9 cellular contexts compared by ENCODE assay signal in genomic region chr3:19931180-19931692, GRCh38. TPM values are rescaled to one million over a fixed set of nuclear protein-coding genes. Genes with fewer than 3 reads are reported as not detected.
DNase-seq lines count a peak whose midpoint lies in the region; ATAC-seq and TF ChIP-seq lines count a peak whose summit lies in the region.
"Had no signal": no experiment of that assay in that cellular context is flagged by ENCODE, and none has a peak within 500 bp of the region (broad histone marks: within the 10 kb centered on the region; RNA-seq: fewer than 3 reads in every experiment).

No MANE protein-coding gene starts in this region.

- CTCF ChIA-PET in PC-3 (lab: Charles Lee): no interaction called here
- CTCF ChIA-PET in CD4-positive, alpha-beta T cell (lab: Charles Lee): no interaction called here
- CTCF ChIA-PET in WTC11 (lab: Charles Lee): no interaction called here

- H3K9me3 ChIP-seq in PC-3 (ENCODE audit: low read length) (no peaks in the 10 kb centered on the region), neural progenitor cell (ENCODE audit: low read depth) (no peaks in the 10 kb centered on the region)
- no peaks in the 10 kb centered on the region for H3K9me3 ChIP-seq in CD4-positive, alpha-beta T cell (ENCODE audit: control insufficient read depth, low read length)
- H3K9me3 ChIP-seq: A549 had no signal

- H3K4me3 ChIP-seq in PC-3 (ENCODE audit: low read length): no peak overlapping the region
- H3K4me3 ChIP-seq in neural progenitor cell: no peak overlapping the region
- H3K4me3 ChIP-seq: A549 had no signal

- H3K9me3 Mint-ChIP-seq in neural progenitor cell: no peaks in the 10 kb centered on the region
- H3K9me3 Mint-ChIP-seq in CD4-positive, alpha-beta T cell: no peaks in the 10 kb centered on the region
- H3K9me3 Mint-ChIP-seq in WTC11: no peaks in the 10 kb centered on the region

- H3K27me3 Mint-ChIP-seq in neural progenitor cell (ENCODE audit: insufficient read depth, low read depth): peaks cover 4% of the 10 kb centered on the region
- peaks cover 20% of the 10 kb centered on the region for H3K27me3 Mint-ChIP-seq in CD4-positive, alpha-beta T cell
- H3K27me3 Mint-ChIP-seq in WTC11 (ENCODE audit: low read depth): no peaks in the 10 kb centered on the region; the same call in 1 of the 2 replicates

- no peaks in the 10 kb centered on the region for H3F3A ChIP-seq in PC-3 (ENCODE audit: low read length, unreplicated experiment)
- no peaks in the 10 kb centered on the region for H3F3A ChIP-seq in neural progenitor cell (ENCODE audit: low read depth)

- peaks cover 7% of the 10 kb centered on the region for H3K4me1 Mint-ChIP-seq in neural progenitor cell
- H3K4me1 Mint-ChIP-seq in CD4-positive, alpha-beta T cell (ENCODE audit: low read depth): no peaks in the 10 kb centered on the region
- H3K4me1 Mint-ChIP-seq in WTC11: peaks cover 17% of the 10 kb centered on the region

- no peak for TF ChIP-seq CTCF in PC-3 (conservative IDR thresholded peaks at IDR 0.05; ENCODE audit: low read depth, low read length)
- no peak for TF ChIP-seq CTCF in neural progenitor cell (IDR thresholded peaks at IDR 0.05)
- TF ChIP-seq CTCF in CD4-positive, alpha-beta T cell (IDR thresholded peaks at IDR 0.05): no peak
- no peak for TF ChIP-seq CTCF in WTC11 (IDR thresholded peaks at IDR 0.05)

- DNase-seq in activated CD4-positive, alpha-beta T cell treated with anti-CD3 and anti-CD28 coated beads for 48 hours: peak; percentile 58
- DNase-seq in activated CD4-positive, alpha-beta T cell treated with anti-CD3 and anti-CD28 coated beads for 1 hour: no peak
- DNase-seq in PC-3 (no peak), neural progenitor cell (ENCODE audit: low spot score) (no peak), G401 (ENCODE audit: low spot score) (no peak), WTC11 (ENCODE audit: low spot score) (no peak)
- no peak for DNase-seq in CD4-positive, alpha-beta T cell

- H3K4me2 ChIP-seq in PC-3 (ENCODE audit: low read length) (0 out of 2 replicates have a peak overlapping the region, but pooled peaks have one; percentile 35), neural progenitor cell (no peak overlapping the region)
- H3K4me2 ChIP-seq: A549 had no signal

- no peak overlapping the region for H3K9ac ChIP-seq in PC-3 (ENCODE audit: low read length)
- no peak overlapping the region for H3K9ac ChIP-seq in neural progenitor cell

- intact Hi-C loops in PC-3 (cut with micrococcal nuclease): no loop called here
- intact Hi-C loops in CD4-positive, alpha-beta T cell (cut with DNase I, micrococcal nuclease): no loop called here

- H3K27ac Mint-ChIP-seq in neural progenitor cell (no peak overlapping the region), WTC11 (no peak overlapping the region)
- no peak overlapping the region for H3K27ac Mint-ChIP-seq in CD4-positive, alpha-beta T cell

- no peaks in the 10 kb centered on the region for H3K36me3 Mint-ChIP-seq in neural progenitor cell
- no peaks in the 10 kb centered on the region for H3K36me3 Mint-ChIP-seq in CD4-positive, alpha-beta T cell (ENCODE audit: low read depth)
- H3K36me3 Mint-ChIP-seq in WTC11: no peaks in the 10 kb centered on the region

- POLR2A ChIA-PET in PC-3 (lab: Charles Lee; ENCODE audit: unreplicated experiment): no interaction called here
- POLR2A ChIA-PET in CD4-positive, alpha-beta T cell (lab: Charles Lee): no interaction called here
- POLR2A ChIA-PET in WTC11 (lab: Charles Lee): no interaction called here

- in situ Hi-C loops in G401 (cut with HindIII; ENCODE audit: low sequenced_read_pairs): no loop called here

- BruUV-seq in PC-3 (replicated peaks; lab: Mats Ljungman, UMichigan): no TSS peak

- H3K4me3 Mint-ChIP-seq in neural progenitor cell (no peak overlapping the region), WTC11 (no peak overlapping the region)
- H3K4me3 Mint-ChIP-seq in CD4-positive, alpha-beta T cell: no peak overlapping the region

- ATAC-seq in HG02798 (IDR thresholded peaks at IDR 0.05; ENCODE audit: poor library complexity, unreplicated experiment): peak; percentile 84
- ATAC-seq in PC-3: no peak
- no peak for ATAC-seq in CD4-positive, alpha-beta T cell (ENCODE audit: poor library complexity)
- no peak for ATAC-seq in WTC11

- H3K79me2 ChIP-seq in PC-3 (ENCODE audit: low read length): no peaks in the 10 kb centered on the region
- H3K79me2 ChIP-seq in neural progenitor cell (ENCODE audit: low read depth): no peaks in the 10 kb centered on the region

- H2AFZ ChIP-seq in PC-3 (ENCODE audit: low read length): peak overlapping the region; percentile 25; the same call in 1 of the 2 replicates
- H2AFZ ChIP-seq in neural progenitor cell (replicated peaks): peak overlapping the region; percentile 63

- H3K9me2 ChIP-seq in PC-3 (replicated peaks; ENCODE audit: low read length): no peaks in the 10 kb centered on the region

- H3K36me3 ChIP-seq in PC-3 (ENCODE audit: low read depth, low read length) (no peaks in the 10 kb centered on the region), neural progenitor cell (no peaks in the 10 kb centered on the region)

- H3K27ac ChIP-seq in PC-3 (ENCODE audit: low read length) (peak overlapping the region; percentile 65), neural progenitor cell (no peak overlapping the region)
- H3K27ac ChIP-seq in CD4-positive, alpha-beta T cell (ENCODE audit: low read depth, low read length): no peak overlapping the region

- H3K27me3 ChIP-seq in PC-3 (ENCODE audit: low read length) (no peaks in the 10 kb centered on the region), neural progenitor cell (no peaks in the 10 kb centered on the region)
- no peaks in the 10 kb centered on the region for H3K27me3 ChIP-seq in CD4-positive, alpha-beta T cell (ENCODE audit: control insufficient read depth, insufficient read depth, low read length)

- H4K20me1 ChIP-seq in PC-3 (ENCODE audit: low read length) (no peaks in the 10 kb centered on the region), neural progenitor cell (ENCODE audit: low read depth) (no peaks in the 10 kb centered on the region)

- peaks cover 17% of the 10 kb centered on the region for H3K4me1 ChIP-seq in PC-3 (ENCODE audit: insufficient read depth, low read length)
- H3K4me1 ChIP-seq in neural progenitor cell: peaks cover 6% of the 10 kb centered on the region

TF ChIP-seq in WTC11, 78 proteins besides CTCF, POLR2A, EP300 and RAD21:
- TF ChIP-seq EMX1 (CRISPR knock-in tag; IDR thresholded peaks at IDR 0.05) (no peak), GTF2I (CRISPR knock-in tag; conservative IDR thresholded peaks at IDR 0.05) (no peak)
TF ChIP-seq in WTC11: peak in this region for 0.

RNA-seq across cellular contexts. Expression of gene EFHB, which starts 2.8 kb away (rescaled TPM):
- total RNA-seq in PC-3 (2014; rRNA removed) (not detected in 2 replicates), neural progenitor cell (ENCODE audit: low replicate concordance) (1.7 and 2.0 TPM in 2 replicates), WTC11 (2021) (0.46 to 1.0 TPM (median 0.85 TPM) in 3 replicates)
- 1 to 10 TPM in 1 of 2 experiments, under 1 TPM in 1; 0.99 to 1.2 TPM for total RNA-seq in CD4-positive, alpha-beta T cell
- total RNA-seq in G401 (2014; rRNA removed; shearing (Covaris generic)): not detected in 2 replicates

RNA-seq across cellular contexts. Expression of gene RAB5A, which starts 15.7 kb away (rescaled TPM):
- total RNA-seq in PC-3 (2014; rRNA removed) (61.3 and 86.8 TPM in 2 replicates), neural progenitor cell (ENCODE audit: low replicate concordance) (60.5 and 96.3 TPM in 2 replicates), WTC11 (2021) (81.8 to 97.1 TPM (median 84.8 TPM) in 3 replicates)
- 100 to 1,000 TPM; 120 to 125 TPM for total RNA-seq in CD4-positive, alpha-beta T cell
- 49.7 and 67.3 TPM in 2 replicates for total RNA-seq in G401 (2014; rRNA removed; shearing (Covaris generic))
